31 cellular contexts compared by ENCODE assay signal in genomic region chr13:33051632-33052031, GRCh38. TPM values are rescaled to one million over a fixed set of nuclear protein-coding genes. Genes with fewer than 3 reads are reported as not detected.
DNase-seq lines count a peak whose midpoint lies in the region; ATAC-seq and TF ChIP-seq lines count a peak whose summit lies in the region.
"Had no signal": no experiment of that assay in that cellular context is flagged by ENCODE, and none has a peak within 500 bp of the region (broad histone marks: within the 10 kb centered on the region; RNA-seq: fewer than 3 reads in every experiment).

No MANE protein-coding gene starts in this region.

- WGBS in sigmoid colon, 2 donors = 89 to 95% methylated on average over 3 of the region's 3 CpGs

- H3K27me3 ChIP-seq in sigmoid colon = no peaks in the 10 kb centered on the region
- H3K27me3 ChIP-seq: left lung, ovary, upper lobe of right lung had no signal

- no peak for DNase-seq in sigmoid colon
- DNase-seq in Kasumi-1 (lab: John Stamatoyannopoulos, UW) = no peak
- no peak for DNase-seq in GM13976 (ENCODE audit: low spot score)
- no peak for DNase-seq in activated gamma-delta T cell treated with Interleukin-2 at 50 U/mL for 16 hours
- DNase-seq: activated CD4-positive, alpha-beta T cell treated with anti-CD3 and anti-CD28 coated beads, Interleukin-2, amount 50 U/mL, for 4 hours; activated naive CD4-positive, alpha-beta T cell treated with anti-CD3 and anti-CD28 coated beads for 36 hours; AML-193; caudate nucleus; CD8-positive, alpha-beta T cell; effector memory CD4-positive, alpha-beta T cell; HCEC 1CT; left lung; NCI-H1092 treated with DMSO at 0.1 percent for 48 hours; NCI-H1694 treated with DMSO at 0.1 percent for 48 hours; NCI-H446 treated with DMSO at 0.1 percent for 48 hours; NCI-H774; ovary; Right ventricle myocardium superior; stimulated activated naive CD8-positive, alpha-beta T cell treated with anti-CD3 and anti-CD28 coated beads, Interleukin-15, Interleukin-2, amounts not matched to agents 100 U/mL and 50 U/mL, for 24 hours; T-helper 17 cell; upper lobe of right lung had no signal

- TF ChIP-seq CTCF in sigmoid colon (IDR thresholded peaks at IDR 0.05) (no peak), GM13976 (IDR thresholded peaks at IDR 0.05; ENCODE audit: borderline replicate concordance, control extremely low read depth, extremely low read depth, insufficient read depth, missing control alignments) (no peak)

- H3K36me3 ChIP-seq in sigmoid colon = no peaks in the 10 kb centered on the region
- H3K36me3 ChIP-seq: left lung, ovary, upper lobe of right lung had no signal

- no peaks in the 10 kb centered on the region for H3K9me3 ChIP-seq in sigmoid colon
- H3K9me3 ChIP-seq: left lung, ovary, upper lobe of right lung had no signal

- H3K27ac ChIP-seq in sigmoid colon = peak overlapping the region in 3 of 4 donors; percentile 70 to 78 (median 71)
- H3K27ac ChIP-seq: coronary artery, left lung, ovary, upper lobe of right lung had no signal

- H3K4me3 ChIP-seq in sigmoid colon = no peak overlapping the region
- H3K4me3 ChIP-seq: coronary artery, left lung, ovary, smooth muscle cell, upper lobe of right lung had no signal

- TF ChIP-seq POLR2A in sigmoid colon (IDR thresholded peaks at IDR 0.05) = no peak

- in situ Hi-C loops in GM13976 (cut with MboI; ENCODE audit: low sequenced_read_pairs, unreplicated experiment) = no loop called here

- intact Hi-C loops in sigmoid colon (cut with DNase I) = no loop called here

- peak; percentile 92 for ATAC-seq in GM18511 (IDR thresholded peaks at IDR 0.05; ENCODE audit: unreplicated experiment)
- ATAC-seq in HG02642 (IDR thresholded peaks at IDR 0.05; ENCODE audit: poor library complexity, unreplicated experiment) = peak; percentile 79
- peak; percentile 93 for ATAC-seq in HG03442 (IDR thresholded peaks at IDR 0.05; ENCODE audit: unreplicated experiment)
- ATAC-seq: activated CD4-positive, CD25-positive, alpha-beta regulatory T cell treated with anti-CD3 and anti-CD28 coated beads, Interleukin-2, amount 50 U/mL, for 24 hours; CD8-positive, alpha-beta T cell; left lung; Panc1; stimulated activated naive CD8-positive, alpha-beta T cell treated with anti-CD3 and anti-CD28 coated beads, Interleukin-15, Interleukin-2, amounts not matched to agents 100 U/mL and 50 U/mL, for 24 hours; T-helper 17 cell; upper lobe of right lung had no signal

- TF ChIP-seq EP300 in sigmoid colon (IDR thresholded peaks at IDR 0.05) = no peak

- H3K4me1 ChIP-seq in sigmoid colon = peaks cover 0 to 40% (median 23%) of the 10 kb centered on the region in 4 donors
- H3K4me1 ChIP-seq: left lung had no signal

RNA-seq across cellular contexts. Expression of gene KL, which starts 35.4 kb away (rescaled TPM):
- 1 to 10 TPM; 3.8 to 6.4 (median 5.7) TPM for total RNA-seq in sigmoid colon
- 1 to 10 TPM in 1 of 3 donors, under 1 TPM in 2; 0.23 to 1.2 (median 0.67) TPM for polyA plus RNA-seq in sigmoid colon
- total RNA-seq: CD8-positive, alpha-beta T cell; Daoy; M059J; T-helper 17 cell had no signal
- polyA plus RNA-seq: IgD-negative memory B cell, smooth muscle cell had no signal
